In the genomic region with DNA sequence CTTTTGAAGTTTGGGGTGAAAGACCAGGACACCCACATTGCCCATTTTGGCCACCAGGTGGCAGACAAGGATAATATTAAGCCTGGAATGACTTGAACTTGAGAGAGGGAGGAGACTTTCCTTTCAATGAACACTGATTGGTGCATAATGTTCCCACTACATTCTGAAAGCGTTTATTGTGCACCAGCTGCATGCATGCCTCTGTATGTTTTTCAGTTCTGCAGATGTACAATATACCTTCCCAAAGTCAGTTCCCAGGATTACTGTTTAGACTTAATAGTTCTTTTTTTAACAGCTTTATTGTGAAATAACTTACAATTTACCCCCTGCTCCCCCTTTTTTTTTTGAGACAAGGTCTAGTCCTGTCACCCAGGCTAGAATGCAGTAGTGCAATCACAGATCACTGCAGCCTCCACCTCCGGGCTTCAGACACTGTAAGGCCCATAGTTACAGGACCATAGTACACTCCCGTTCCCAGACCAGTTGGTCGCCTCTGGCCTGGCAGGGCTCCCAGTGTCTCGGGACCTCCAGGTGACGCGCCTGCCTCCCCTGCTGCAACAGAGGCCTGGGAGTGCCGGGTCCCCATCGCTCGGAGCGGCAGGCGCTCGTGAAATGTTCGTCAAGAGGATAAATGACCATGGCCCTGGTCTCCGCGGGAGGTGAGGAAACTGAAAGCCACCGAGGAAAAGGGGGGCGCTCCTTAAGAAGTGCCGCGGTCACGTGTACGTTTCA, we compare ENCODE assay signal across 8 cellular contexts. TPM values are rescaled to one million over a fixed set of nuclear protein-coding genes. Genes with fewer than 3 reads are reported as not detected.
DNase-seq lines count a peak whose midpoint lies in the region; ATAC-seq and TF ChIP-seq lines count a peak whose summit lies in the region.

No MANE protein-coding gene starts in this region.

- TF ChIP-seq CTCF in Caco-2 (IDR thresholded peaks at IDR 0.05; ENCODE audit: insufficient read depth in 1 of 2, low read depth in 1 of 2, low read length in 1 of 2, severe bottlenecking in 1 of 2, unreplicated experiment in 1 of 2), result peak; percentile 82 to 87
- TF ChIP-seq CTCF in gastroesophageal sphincter (IDR thresholded peaks at IDR 0.05), result peak in 3 of 4 experiments; percentile 91 to 95 (median 93)
- peak; percentile 96 for TF ChIP-seq CTCF in osteoblast (IDR thresholded peaks at IDR 0.05; ENCODE audit: extremely low read depth, low read depth, low read length)

- peak overlapping the region; percentile 40 for H3K4me3 Mint-ChIP-seq in Caco-2 (ENCODE audit: unreplicated experiment)

- no peaks in the 10 kb centered on the region for H3K4me1 ChIP-seq in Caco-2
- H3K4me1 ChIP-seq in SJSA1 (replicated peaks), result peaks cover 11% of the 10 kb centered on the region
- peaks cover 0 to 27% (median 9%) of the 10 kb centered on the region in 3 donors for H3K4me1 ChIP-seq in gastroesophageal sphincter
- peaks cover 5% of the 10 kb centered on the region for H3K4me1 ChIP-seq in osteoblast (ENCODE audit: insufficient read depth, low read length)

- POLR2A ChIA-PET in Caco-2 (lab: Charles Lee), result no interaction called here

- no peak for TF ChIP-seq EP300 in gastroesophageal sphincter (IDR thresholded peaks at IDR 0.05)

- H2AFZ ChIP-seq in osteoblast (ENCODE audit: low read length), result peak overlapping the region; percentile 89

- H4K20me1 ChIP-seq in osteoblast (ENCODE audit: insufficient read depth, low read length), result peaks cover 2% of the 10 kb centered on the region

- CTCF ChIA-PET in Caco-2 (lab: Charles Lee), result interaction anchor here (0.5 to 0.7 kb wide), 3 partner anchors 47 to 581 kb away, joined by 3 to 4 read pairs (median 3); partner anchors contain the start of gene RIPOR1

- no peaks in the 10 kb centered on the region for H3K27me3 Mint-ChIP-seq in Caco-2 (ENCODE audit: insufficient read depth, unreplicated experiment)

- BruUV-seq in Caco-2 (replicated peaks; lab: Mats Ljungman, UMichigan), result no TSS peak

- TF ChIP-seq POLR2A in gastroesophageal sphincter (IDR thresholded peaks at IDR 0.05), result no peak

- peak overlapping the region; percentile 48 for H3K27ac Mint-ChIP-seq in Caco-2 (ENCODE audit: unreplicated experiment)

- WGBS in gastroesophageal sphincter (ENCODE audit: low coverage in 1 of 2), 2 donors, result 0 to 14% methylated on average over 1 of the region's 22 CpGs

- H3K4me1 Mint-ChIP-seq in Caco-2 (ENCODE audit: low read depth, unreplicated experiment), result no peaks in the 10 kb centered on the region

- H3K4me3 ChIP-seq in Caco-2 (ENCODE audit: low read depth, low read length) (no peak overlapping the region), SJSA1 (peak overlapping the region; percentile 33), gastroesophageal sphincter (peak overlapping the region; percentile 52 to 58), osteoblast (ENCODE audit: insufficient read depth, low read length) (peak overlapping the region; percentile 75)

- H3K27ac ChIP-seq in SJSA1 (no peak overlapping the region), gastroesophageal sphincter (peak overlapping the region in 2 of 4 donors; percentile 23 to 41), osteoblast (ENCODE audit: low read depth, low read length) (no peak overlapping the region)

- no peaks in the 10 kb centered on the region for H3K27me3 ChIP-seq in Caco-2 (replicated peaks; ENCODE audit: control insufficient read depth, insufficient read depth, low read length)
- peaks cover 3% of the 10 kb centered on the region; the same call in 1 of the 2 replicates for H3K27me3 ChIP-seq in SJSA1 (replicated peaks)
- peaks cover 6% of the 10 kb centered on the region for H3K27me3 ChIP-seq in gastroesophageal sphincter
- peaks cover 18% of the 10 kb centered on the region for H3K27me3 ChIP-seq in osteoblast (ENCODE audit: insufficient read depth, low read length)

- H3K36me3 Mint-ChIP-seq in Caco-2 (ENCODE audit: insufficient read depth, unreplicated experiment), result peaks cover 12% of the 10 kb centered on the region

- H3K9me3 ChIP-seq in Caco-2 (no peaks in the 10 kb centered on the region), SJSA1 (replicated peaks) (peaks cover 4% of the 10 kb centered on the region; the same call in 1 of the 2 replicates), gastroesophageal sphincter (no peaks in the 10 kb centered on the region), osteoblast (ENCODE audit: low read depth, low read length) (peaks cover 5% of the 10 kb centered on the region)

- peak; percentile 81 to 87 for DNase-seq in Caco-2
- DNase-seq in LoVo (ENCODE audit: low spot score), result peak; percentile 84
- DNase-seq in SJSA1 (ENCODE audit: low read depth in 1 of 2, low spot score in 2 of 2), result peak; percentile 78
- DNase-seq in activated naive CD4-positive, alpha-beta T cell treated with Interleukin-2 at 50 U/mL for 16 hours, result peak; percentile 85
- DNase-seq in osteoblast (ENCODE audit: insufficient read length, low spot score, missing footprints), result peak; percentile 98
- peak; percentile 97 for DNase-seq in superior temporal gyrus (ENCODE audit: extremely low spot score)

- peak overlapping the region; percentile 79 for H3K4me2 ChIP-seq in osteoblast (ENCODE audit: insufficient read depth, low read length)

- no peaks in the 10 kb centered on the region; the same call in 1 of the 2 replicates for H3K36me3 ChIP-seq in Caco-2 (ENCODE audit: control insufficient read depth, insufficient read depth, low read length)
- H3K36me3 ChIP-seq in SJSA1, result peaks cover 15% of the 10 kb centered on the region
- peaks cover 0 to 17% of the 10 kb centered on the region in 2 donors for H3K36me3 ChIP-seq in gastroesophageal sphincter
- peaks cover 14% of the 10 kb centered on the region for H3K36me3 ChIP-seq in osteoblast (ENCODE audit: insufficient read depth, low read length)

- peak; percentile 54 for ATAC-seq in GM21515 (IDR thresholded peaks at IDR 0.05; ENCODE audit: unreplicated experiment)
- ATAC-seq in gastroesophageal sphincter, result peak; percentile 75

- peaks cover 7% of the 10 kb centered on the region for H3K9me3 Mint-ChIP-seq in Caco-2 (ENCODE audit: unreplicated experiment)

- intact Hi-C loops in Caco-2 (cut with micrococcal nuclease; ENCODE audit: unreplicated experiment), result loop anchor here (1.0 to 2.0 kb wide), 4 partner anchors 52 to 237 kb away; partner anchors contain the start of genes FBXL8 and TRADD

- no peaks in the 10 kb centered on the region for H3K79me2 ChIP-seq in osteoblast (ENCODE audit: insufficient read depth, low read length)

RNA-seq across cellular contexts. Expression of gene CES2, which starts 12.2 kb away (rescaled TPM):
- 45.5 and 48.4 TPM in 2 replicates for total RNA-seq in Caco-2 (2022)
- 15.6 and 21.9 TPM in 2 replicates for total RNA-seq in SJSA1 (2014; rRNA removed; shearing (Covaris generic))
- 10 to 100 TPM; 25.9 to 32.6 (median 26.3) TPM for total RNA-seq in gastroesophageal sphincter
- 38.6 and 42.3 TPM in 2 replicates for total RNA-seq in osteoblast

RNA-seq across cellular contexts. Expression of gene CIAO2B, which starts 13.3 kb away (rescaled TPM):
- total RNA-seq in Caco-2 (2022) (117 and 119 TPM in 2 replicates), gastroesophageal sphincter (10 to 100 TPM; 54.3 to 88.9 (median 79.5) TPM), osteoblast (90.8 and 97.4 TPM in 2 replicates)
- 93.0 and 149 TPM in 2 replicates for total RNA-seq in SJSA1 (2014; rRNA removed; shearing (Covaris generic))

RNA-seq across cellular contexts. Expression of gene CES3, which starts 13.6 kb away (rescaled TPM):
- 0.79 and 0.95 TPM in 2 replicates for total RNA-seq in Caco-2 (2022)
- total RNA-seq in SJSA1 (2014; rRNA removed; shearing (Covaris generic)), result not detected in 2 replicates
- total RNA-seq in gastroesophageal sphincter, result under 1 TPM in 3 of 4 donors, not detected in 1; 0.13 to 0.49 (median 0.39) TPM
- 0.29 TPM in 1 of 2 replicates, not detected in the other for total RNA-seq in osteoblast

RNA-seq across cellular contexts. Expression of gene RRAD, which starts 22.1 kb away (rescaled TPM):
- total RNA-seq in Caco-2 (2022) (0.53 and 1.1 TPM in 2 replicates), gastroesophageal sphincter (100 to 1,000 TPM in 1 of 4 donors, 10 to 100 TPM in 3; 33.4 to 103 (median 50.8) TPM), osteoblast (3.2 and 4.3 TPM in 2 replicates)
- 0.16 and 0.39 TPM in 2 replicates for total RNA-seq in SJSA1 (2014; rRNA removed; shearing (Covaris generic))

RNA-seq across cellular contexts. Expression of gene CDH16, which starts 28.8 kb away (rescaled TPM):
- 0.48 and 0.81 TPM in 2 replicates for total RNA-seq in Caco-2 (2022)
- total RNA-seq in SJSA1 (2014; rRNA removed; shearing (Covaris generic)), result not detected in 2 replicates
- not detected for total RNA-seq in gastroesophageal sphincter
- not detected in 2 replicates for total RNA-seq in osteoblast
